ENCODE assay signal across 1 cellular context in genomic region chr18:62987035-62987830, GRCh38.
TF ChIP-seq lines count a peak whose summit lies in the region.

No MANE protein-coding gene starts in this region.

TF ChIP-seq in GM23338, 12 proteins besides CTCF, POLR2A, EP300 and RAD21 (continued from another document):
- TF ChIP-seq ZNF462 (CRISPR knock-in tag; IDR thresholded peaks at IDR 0.05) (no peak), POLR2AphosphoS5 (IDR thresholded peaks at IDR 0.05; ENCODE audit: low read depth) (no peak), ETS1 (IDR thresholded peaks at IDR 0.05) (no peak), EZH2 (IDR thresholded peaks at IDR 0.05; ENCODE audit: low read depth, unreplicated experiment) (no peak), ZNF114 (CRISPR knock-in tag; IDR thresholded peaks at IDR 0.05) (no peak), STAT1 (IDR thresholded peaks at IDR 0.05; ENCODE audit: unreplicated experiment) (no peak), CREB1 (CRISPR knock-in tag; IDR thresholded peaks at IDR 0.05; ENCODE audit: low read depth) (no peak), REST (IDR thresholded peaks at IDR 0.05; ENCODE audit: unreplicated experiment) (no peak), EZH2phosphoT487 (IDR thresholded peaks at IDR 0.05; ENCODE audit: unreplicated experiment) (no peak), NANOG (IDR thresholded peaks at IDR 0.05; ENCODE audit: borderline replicate concordance) (no peak), ZNF331 (CRISPR knock-in tag; IDR thresholded peaks at IDR 0.05; ENCODE audit: low read depth) (no peak)
